In genomic region chr17:64936117-64936516, GRCh38 we compare ENCODE assay signal across 17 cellular contexts. TPM values are rescaled to one million over a fixed set of nuclear protein-coding genes. Genes with fewer than 3 reads are reported as not detected.
DNase-seq lines count a peak whose midpoint lies in the region; ATAC-seq, FAIRE-seq and TF ChIP-seq lines count a peak whose summit lies in the region.
"Had no signal": no experiment of that assay in that cellular context is flagged by ENCODE, and none has a peak within 500 bp of the region (broad histone marks: within the 10 kb centered on the region; RNA-seq: fewer than 3 reads in every experiment).

No MANE protein-coding gene starts in this region.

- intact Hi-C loops in GM12878 (cut with micrococcal nuclease; ENCODE audit: unreplicated experiment): no loop called here

- H4K20me1 ChIP-seq in GM12878 (ENCODE audit: control insufficient read depth, insufficient read depth): no peaks in the 10 kb centered on the region

- in situ Hi-C loops in GM12878 (cut with MboI): no loop called here

- H3K14ac ChIP-seq in neuronal stem cell (ENCODE audit: low read length): no peak overlapping the region

- BruUV-seq in GM12878 (replicated peaks; lab: Mats Ljungman, UMichigan): no TSS peak

- H2AK5ac ChIP-seq in neuronal stem cell (ENCODE audit: low read depth, low read length): no peak overlapping the region

- no peak overlapping the region for H2BK15ac ChIP-seq in neuronal stem cell (ENCODE audit: low read length)

- CTCF ChIA-PET in GM12878 (lab: Yijun Ruan, JAX): no interaction called here

- H3K4me2 ChIP-seq in GM12878 (ENCODE audit: control insufficient read depth, insufficient read depth) (no peak overlapping the region), neuronal stem cell (ENCODE audit: insufficient read depth, low read length, poor library complexity, severe bottlenecking) (no peak overlapping the region)

- H3K4me3 Mint-ChIP-seq in stimulated activated naive CD8-positive, alpha-beta T cell treated with anti-CD3 and anti-CD28 coated beads, Interleukin-15, Interleukin-2, amounts not matched to agents 100 ng/mL and 50 ng/mL, for 24 hours: no peak overlapping the region
- H3K4me3 Mint-ChIP-seq: CD4-positive, alpha-beta memory T cell had no signal

- H3K4me1 Mint-ChIP-seq in stimulated activated naive CD8-positive, alpha-beta T cell treated with anti-CD3 and anti-CD28 coated beads, Interleukin-15, Interleukin-2, amounts not matched to agents 100 ng/mL and 50 ng/mL, for 24 hours (ENCODE audit: low read depth): no peaks in the 10 kb centered on the region

- no peaks in the 10 kb centered on the region for H3K27me3 Mint-ChIP-seq in stimulated activated naive CD8-positive, alpha-beta T cell treated with anti-CD3 and anti-CD28 coated beads, Interleukin-15, Interleukin-2, amounts not matched to agents 100 ng/mL and 50 ng/mL, for 24 hours
- H3K27me3 Mint-ChIP-seq: CD4-positive, alpha-beta memory T cell had no signal

- H3K9me3 ChIP-seq in GM12878 (replicated peaks; ENCODE audit: control insufficient read depth, insufficient read depth, low read length): no peaks in the 10 kb centered on the region
- no peaks in the 10 kb centered on the region for H3K9me3 ChIP-seq in neuronal stem cell (replicated peaks in 1 of 2; ENCODE audit: control insufficient read depth in 2 of 2, insufficient read depth in 1 of 2, low read depth in 1 of 2, low read length in 2 of 2)
- H3K9me3 ChIP-seq: BE2C had no signal

- peak overlapping the region; percentile 43 for H3K27ac Mint-ChIP-seq in stimulated activated naive CD8-positive, alpha-beta T cell treated with anti-CD3 and anti-CD28 coated beads, Interleukin-15, Interleukin-2, amounts not matched to agents 100 ng/mL and 50 ng/mL, for 24 hours

- no peak overlapping the region for H3K18ac ChIP-seq in neuronal stem cell (ENCODE audit: low read length)

- H3K4ac ChIP-seq in neuronal stem cell (ENCODE audit: low read length): no peak overlapping the region

- FAIRE-seq in GM12878 (lab: Jason Lieb, UNC): no peak
- FAIRE-seq: A204.1, G401.6, GM12892 had no signal

- peak overlapping the region; percentile 34 for H4K91ac ChIP-seq in neuronal stem cell (ENCODE audit: low read depth, low read length, poor library complexity)

- H3K23ac ChIP-seq in neuronal stem cell (ENCODE audit: low read depth, low read length, poor library complexity): no peak overlapping the region

- H3K9ac ChIP-seq in GM12878 (ENCODE audit: control insufficient read depth, insufficient read depth, low read length): no peak overlapping the region
- no peak overlapping the region for H3K9ac ChIP-seq in neuronal stem cell (ENCODE audit: low read depth, low read length, poor library complexity)

- SMC1A ChIA-PET in GM12878 (lab: Charles Lee; ENCODE audit: uncharacterized antibody, unreplicated experiment): no interaction called here

- no peak for TF ChIP-seq CTCF in GM12878 (IDR thresholded peaks at IDR 0.05 in 2 of 3, conservative IDR thresholded peaks at IDR 0.05 in 1 of 3; ENCODE audit: control insufficient read depth in 2 of 3, extremely low read depth in 1 of 3, insufficient read depth in 1 of 3, low read depth in 3 of 3, low read length in 3 of 3)

- H2AFZ ChIP-seq in GM12878 (ENCODE audit: control insufficient read depth, low read depth, low read length): no peak overlapping the region
- H2AFZ ChIP-seq in neuronal stem cell (ENCODE audit: low read length): no peak overlapping the region

- no peak for DNase-seq in stimulated activated naive CD8-positive, alpha-beta T cell treated with anti-CD3 and anti-CD28 coated beads, Interleukin-15, Interleukin-2, amounts not matched to agents 100 U/mL and 50 U/mL, for 24 hours
- no peak for DNase-seq in GM12878 (ENCODE audit: low read depth, low spot score)
- DNase-seq in neuronal stem cell (ENCODE audit: low spot score): no peak
- no peak for DNase-seq in NK-92 (lab: John Stamatoyannopoulos, UW; ENCODE audit: unreplicated experiment)
- DNase-seq: BE2C; CD4-positive, alpha-beta memory T cell; DMS79 treated with DMSO at 0.1 percent for 48 hours; EL; KBM-7 had no signal

- no peak for TF ChIP-seq POLR2A in GM12878 (IDR thresholded peaks at IDR 0.05; ENCODE audit: low read depth, low read length)

- H3K27me3 ChIP-seq in GM12878 (replicated peaks in 1 of 2; ENCODE audit: control insufficient read depth in 2 of 2, insufficient read depth in 2 of 2, low read length in 1 of 2) (no peaks in the 10 kb centered on the region), neuronal stem cell (ENCODE audit: control insufficient read depth in 3 of 3, insufficient read depth in 3 of 3, low read depth in 1 of 3, low read length in 3 of 3) (no peaks in the 10 kb centered on the region)
- H3K27me3 ChIP-seq: BE2C had no signal

- no peaks in the 10 kb centered on the region for H3K79me2 ChIP-seq in GM12878 (ENCODE audit: control insufficient read depth, insufficient read depth, low read length)

- H2BK120ac ChIP-seq in neuronal stem cell (ENCODE audit: low read depth, low read length): no peak overlapping the region

- TF ChIP-seq RAD21 in GM12878 (IDR thresholded peaks at IDR 0.05; ENCODE audit: insufficient read depth, low read depth, low read length): no peak

- no peaks in the 10 kb centered on the region for H3K9me3 Mint-ChIP-seq in stimulated activated naive CD8-positive, alpha-beta T cell treated with anti-CD3 and anti-CD28 coated beads, Interleukin-15, Interleukin-2, amounts not matched to agents 100 ng/mL and 50 ng/mL, for 24 hours
- H3K9me3 Mint-ChIP-seq: CD4-positive, alpha-beta memory T cell had no signal

- ATAC-seq in stimulated activated naive CD8-positive, alpha-beta T cell treated with anti-CD3 and anti-CD28 coated beads, Interleukin-15, Interleukin-2, amounts not matched to agents 100 U/mL and 50 U/mL, for 24 hours: no peak
- ATAC-seq in GM12878 (no peak), HG02852 (IDR thresholded peaks at IDR 0.05; ENCODE audit: unreplicated experiment) (no peak), GM21515 (IDR thresholded peaks at IDR 0.05; ENCODE audit: unreplicated experiment) (no peak)
- ATAC-seq: HCT116 had no signal

- RAD21 ChIA-PET in GM12878 (lab: Charles Lee; ENCODE audit: unreplicated experiment): no interaction called here

- H2BK5ac ChIP-seq in neuronal stem cell (ENCODE audit: low read length): no peak overlapping the region

- POLR2A ChIA-PET in GM12878 (lab: Charles Lee): no interaction called here

- H3K4me1 ChIP-seq in GM12878 (ENCODE audit: control insufficient read depth, insufficient read depth, low read length): peaks cover 9% of the 10 kb centered on the region
- H3K4me1 ChIP-seq in neuronal stem cell (ENCODE audit: control insufficient read depth in 2 of 2, insufficient read depth in 1 of 2, low read depth in 1 of 2, low read length in 2 of 2): peaks cover 0 to 3% of the 10 kb centered on the region in 2 donors
- H3K4me1 ChIP-seq: BE2C had no signal

- no peak overlapping the region for H3K27ac ChIP-seq in GM12878 (ENCODE audit: control insufficient read depth, insufficient read depth)
- H3K27ac ChIP-seq in neuronal stem cell (replicated peaks; ENCODE audit: low read length): no peak overlapping the region
- H3K27ac ChIP-seq: C4-2B had no signal

- no peaks in the 10 kb centered on the region for H3K79me1 ChIP-seq in neuronal stem cell (ENCODE audit: low read depth, low read length)

- H3K4me3 ChIP-seq in GM12878: no peak overlapping the region
- peak overlapping the region in 1 of 2 donors; percentile 27 for H3K4me3 ChIP-seq in neuronal stem cell (ENCODE audit: low read length in 2 of 2)

- H4K8ac ChIP-seq in neuronal stem cell (ENCODE audit: low read depth, low read length): no peak overlapping the region

- no peaks in the 10 kb centered on the region for H3K36me3 ChIP-seq in GM12878 (ENCODE audit: control insufficient read depth in 2 of 2, insufficient read depth in 2 of 2, low read length in 1 of 2)
- no peaks in the 10 kb centered on the region for H3K36me3 ChIP-seq in neuronal stem cell (replicated peaks in 1 of 2; ENCODE audit: control insufficient read depth in 2 of 2, insufficient read depth in 2 of 2, low read length in 2 of 2)
- H3K36me3 ChIP-seq: BE2C had no signal

- 73% methylated on average over 10 of the region's 10 CpGs for WGBS in GM12878 (ENCODE audit: insufficient coverage, insufficient replicate concordance, low lambda C conversion rate, missing lambda C conversion rate)
- no CpG with 5 or more reads among the region's 10 CpGs for WGBS in neuronal stem cell (ENCODE audit: extremely low coverage in 2 of 2, insufficient read length in 2 of 2, insufficient replicate concordance in 1 of 2), 2 donors

- TF ChIP-seq EP300 in GM12878 (IDR thresholded peaks at IDR 0.05; ENCODE audit: borderline replicate concordance in 1 of 2, control insufficient read depth in 1 of 2, low read depth in 2 of 2, low read length in 2 of 2): no peak

- no peaks in the 10 kb centered on the region for H3K36me3 Mint-ChIP-seq in stimulated activated naive CD8-positive, alpha-beta T cell treated with anti-CD3 and anti-CD28 coated beads, Interleukin-15, Interleukin-2, amounts not matched to agents 100 ng/mL and 50 ng/mL, for 24 hours (ENCODE audit: low read depth)
- H3K36me3 Mint-ChIP-seq: CD4-positive, alpha-beta memory T cell had no signal

- no peak overlapping the region for H2BK12ac ChIP-seq in neuronal stem cell (ENCODE audit: low read length)

TF ChIP-seq in GM12878, 131 proteins besides CTCF, POLR2A, EP300 and RAD21 (continues in another document):
- TF ChIP-seq PAX8 (IDR thresholded peaks at IDR 0.05): no peak

RNA-seq across cellular contexts. Expression of gene LRRC37A3, which starts 16.8 kb away (rescaled TPM):
- total RNA-seq in GM12878 (2013; cell fraction: nucleolus; rRNA removed): 74.7 and 84.4 TPM in 2 replicates
- total RNA-seq in GM12878 (2014; rRNA removed): 3.2 and 4.2 TPM in 2 replicates
- 8.7 and 9.8 TPM in 2 replicates for total RNA-seq in GM12878 (2014; rRNA removed; fragmentation: Illumina TruSeq; extraction: Trizol)
- 7.9 and 10.0 TPM in 2 replicates for total RNA-seq in GM12878 (2021)
- polyA plus RNA-seq in GM12878 (2011; ENCODE audit: low read depth): 3.3 TPM
- polyA plus RNA-seq in GM12878 (2011; rRNA removed): 4.3 and 7.9 TPM in 2 replicates
- 2.9 and 4.1 TPM in 2 replicates for polyA plus RNA-seq in GM12878 (2011; cell fraction: cytosol; rRNA removed)
- 8.1 and 8.6 TPM in 2 replicates for polyA plus RNA-seq in GM12878 (2011; cell fraction: nucleus; rRNA removed)
- 2.7 and 3.5 TPM in 2 replicates for polyA plus RNA-seq in GM12878 (2012)
- polyA plus RNA-seq in GM12878 (2014; fragmentation: Illumina TruSeq; extraction: Trizol): 1.9 and 2.5 TPM in 2 replicates
- under 1 TPM; 0.18 to 0.35 TPM for polyA plus RNA-seq in GM12878 (2014; fragmentation: Nextera tagmentation; extraction: Ambion mirVana)
- 1.5 and 4.8 TPM in 2 replicates for polyA plus RNA-seq in GM12878 (2014; rRNA removed)
- 1 to 10 TPM; 2.2 to 2.9 TPM for polyA plus RNA-seq in GM12878 (2016; fragmentation: Nextera tagmentation; extraction: Ambion mirVana)
- 17.4 and 21.2 TPM in 2 replicates for polyA minus RNA-seq in GM12878 (2011; rRNA and poly(A)+ RNA removed)
- 2.1 and 5.5 TPM in 2 replicates for polyA minus RNA-seq in GM12878 (2011; cell fraction: cytosol; rRNA and poly(A)+ RNA removed)
- polyA minus RNA-seq in GM12878 (2011; cell fraction: nucleus; rRNA and poly(A)+ RNA removed): 22.5 and 33.1 TPM in 2 replicates
- polyA plus RNA-seq in neuronal stem cell (2013, experiment 1 of 2): 3.1 TPM
- 4.3 TPM for polyA plus RNA-seq in neuronal stem cell (2013, experiment 2 of 2)
